1 cellular context compared by ENCODE assay signal in genomic region chr2:232568161-232568560, GRCh38.
TF ChIP-seq lines count a peak whose summit lies in the region.

No MANE protein-coding gene starts in this region.

TF ChIP-seq in endothelial cell of umbilical vein, 7 proteins besides CTCF, POLR2A, EP300 and RAD21:
- TF ChIP-seq MYC (IDR thresholded peaks at IDR 0.05; ENCODE audit: low read depth, low read length) (no peak), JUN (IDR thresholded peaks at IDR 0.05; ENCODE audit: borderline replicate concordance, insufficient read depth, insufficient read length, low read depth) (no peak), MAX (IDR thresholded peaks at IDR 0.05; ENCODE audit: insufficient read depth, insufficient read length) (no peak), GATA2 (IDR thresholded peaks at IDR 0.05; ENCODE audit: insufficient read depth, insufficient read length, low read depth, low read length) (no peak), POLR2AphosphoS5 (IDR thresholded peaks at IDR 0.05; ENCODE audit: insufficient read depth, low read depth, low read length) (no peak), FOS (IDR thresholded peaks at IDR 0.05; ENCODE audit: borderline replicate concordance, insufficient read depth, low read length) (peak; percentile 35), EZH2 (IDR thresholded peaks at IDR 0.05; ENCODE audit: borderline replicate concordance, low read depth, low read length, severe bottlenecking) (no peak)
